Comparison of ENCODE assay signal across 7 cellular contexts in genomic region chr16:12033867-12034544, GRCh38. TPM values are rescaled to one million over a fixed set of nuclear protein-coding genes. Genes with fewer than 3 reads are reported as not detected.
A peak's percentile ranks its signal among the peaks of the same experiment; 100 is the strongest.
DNase-seq lines count a peak whose midpoint lies in the region; ATAC-seq and TF ChIP-seq lines count a peak whose summit lies in the region.
"Not testable (repeated sequence)": the region's sequence is repeated elsewhere in the genome, so short reads cannot be mapped to it uniquely, and the experiment has no call there.

No MANE protein-coding gene starts in this region.

- TF ChIP-seq CTCF in mucosa of descending colon (IDR thresholded peaks at IDR 0.05), result not testable (repeated sequence)

- H3K36me3 ChIP-seq in mucosa of descending colon (ENCODE audit: low read depth), result not testable (repeated sequence)

- peaks cover 57 to 91% of the 10 kb centered on the region in 2 donors for H3K4me1 Mint-ChIP-seq in stimulated activated naive B cell treated with anti-CD40 and anti-IgM and Interleukin-4, amounts not matched to agents 10 μg/mL and 1 μg/mL and 100 μg/mL, for 72 hours

- H3K4me3 ChIP-seq in GM08714 (ENCODE audit: low read length), result peak overlapping the region; percentile 2; the same call in 1 of the 2 replicates
- H3K4me3 ChIP-seq in mucosa of descending colon, result not testable (repeated sequence)

- not testable (repeated sequence) for H3K27me3 Mint-ChIP-seq in stimulated activated naive B cell treated with anti-CD40 and anti-IgM and Interleukin-4, amounts not matched to agents 10 μg/mL and 1 μg/mL and 100 μg/mL, for 72 hours

- ATAC-seq in HG02642 (IDR thresholded peaks at IDR 0.05; ENCODE audit: poor library complexity, unreplicated experiment) (peak; percentile 31), mucosa of descending colon (peak; percentile 5)
- ATAC-seq in stimulated activated naive B cell treated with anti-CD40 and anti-IgM and Interleukin-4, amounts not matched to agents 10 μg/mL and 1 μg/mL and 100 μg/mL, for 72 hours (replicated peaks), result peak; percentile 76 to 79

- H3K4me1 ChIP-seq in mucosa of descending colon (ENCODE audit: low read depth), result not testable (repeated sequence)

- H3K4me3 Mint-ChIP-seq in stimulated activated naive B cell treated with anti-CD40 and anti-IgM and Interleukin-4, amounts not matched to agents 10 μg/mL and 1 μg/mL and 100 μg/mL, for 72 hours, result peak overlapping the region; percentile 73 to 76

- H3K27ac Mint-ChIP-seq in stimulated activated naive B cell treated with anti-CD40 and anti-IgM and Interleukin-4, amounts not matched to agents 10 μg/mL and 1 μg/mL and 100 μg/mL, for 72 hours, result peak overlapping the region; percentile 96

- not testable (repeated sequence) for H3K9me3 Mint-ChIP-seq in stimulated activated naive B cell treated with anti-CD40 and anti-IgM and Interleukin-4, amounts not matched to agents 10 μg/mL and 1 μg/mL and 100 μg/mL, for 72 hours

- intact Hi-C loops in mucosa of descending colon (cut with DNase I, micrococcal nuclease), result not testable (repeated sequence)

- DNase-seq in NAMALWA (ENCODE audit: low spot score) (peak; percentile 10), RPMI8226 (peak; percentile 22), germinal center (ENCODE audit: low spot score) (peak; percentile 35), mucosa of descending colon (peak in 1 of 3 donors; percentile 24)
- peak; percentile 69 for DNase-seq in stimulated activated naive B cell treated with anti-CD40 and anti-IgM and Interleukin-4, amounts not matched to agents 10 μg/mL and 1 μg/mL and 100 μg/mL, for 72 hours

- H3K36me3 Mint-ChIP-seq in stimulated activated naive B cell treated with anti-CD40 and anti-IgM and Interleukin-4, amounts not matched to agents 10 μg/mL and 1 μg/mL and 100 μg/mL, for 72 hours, result peaks cover 56 to 68% of the 10 kb centered on the region in 2 donors

- H3K9me3 ChIP-seq in mucosa of descending colon, result not testable (repeated sequence)

RNA-seq across cellular contexts. Expression of gene SNX29, which starts 57.5 kb away (rescaled TPM):
- 10 to 100 TPM; 21.0 to 32.2 (median 21.9) TPM for total RNA-seq in mucosa of descending colon

Comparison
In these comparisons a context has a peak if more than half of its experiments do, and no peak if none do; other contexts are left out.
1. ATAC-seq: peak in every context shown above with its lines; median percentile 78 in stimulated activated naive B cell treated with anti-CD40 and anti-IgM and Interleukin-4, amounts not matched to agents 10 μg/mL and 1 μg/mL and 100 μg/mL, for 72 hours; 31 in HG02642; 5 in mucosa of descending colon.